ENCODE assay signal across 9 cellular contexts in genomic region chr11:17426233-17426632, GRCh38. TPM values are rescaled to one million over a fixed set of nuclear protein-coding genes. Genes with fewer than 3 reads are reported as not detected.
"Had no signal": no experiment of that assay in that cellular context is flagged by ENCODE, and none has a peak within 500 bp of the region (broad histone marks: within the 10 kb centered on the region; RNA-seq: fewer than 3 reads in every experiment).

No MANE protein-coding gene starts in this region.

RNA-seq across cellular contexts. Expression of gene ABCC8, which starts 50.4 kb away (rescaled TPM):
- total RNA-seq: activated CD4-positive, alpha-beta memory T cell treated with anti-CD3 and anti-CD28 coated beads, Interleukin-2, amount 10 ng/mL, durations not matched to agents 7 days and 5 days; activated CD4-positive, alpha-beta T cell treated with anti-CD3 and anti-CD28 coated beads, Interleukin-2, amount 10 ng/mL, durations not matched to agents 7 days and 5 days; activated naive CD4-positive, alpha-beta T cell treated with anti-CD3 and anti-CD28 coated beads, Interleukin-2, amount 50 U/mL, for 72 hours; activated T-cell treated with anti-CD3 and anti-CD28 coated beads, Interleukin-2, amount 50 U/mL, for 72 hours; astrocyte; bronchial epithelial cell; epithelial cell of proximal tubule; esophagus mucosa; foreskin keratinocyte had no signal
